Comparison of ENCODE assay signal across 1 cellular context in genomic region chr5:127042593-127042992, GRCh38.
TF ChIP-seq lines count a peak whose summit lies in the region.

No MANE protein-coding gene starts in this region.

TF ChIP-seq in HepG2, 621 proteins besides CTCF, POLR2A, EP300 and RAD21 (continued from another document):
- TF ChIP-seq ZC3H4 (CRISPR knock-in tag; IDR thresholded peaks at IDR 0.05; ENCODE audit: borderline replicate concordance) = no peak
- TF ChIP-seq SKI (IDR thresholded peaks at IDR 0.05; ENCODE audit: partially characterized antibody) = no peak
- no peak for TF ChIP-seq ZNF496 (CRISPR knock-in tag; IDR thresholded peaks at IDR 0.05; ENCODE audit: insufficient replicate concordance)
- TF ChIP-seq ZMYM2 (CRISPR knock-in tag; IDR thresholded peaks at IDR 0.05) = no peak
- no peak for TF ChIP-seq TSC22D2 (CRISPR knock-in tag; IDR thresholded peaks at IDR 0.05; ENCODE audit: borderline replicate concordance)
- no peak for TF ChIP-seq MNT (IDR thresholded peaks at IDR 0.05)
- TF ChIP-seq ZSCAN31 (CRISPR knock-in tag; IDR thresholded peaks at IDR 0.05; ENCODE audit: low read depth) = no peak
- no peak for TF ChIP-seq DR1 (CRISPR knock-in tag; IDR thresholded peaks at IDR 0.05)
- TF ChIP-seq FOXP4 (CRISPR knock-in tag; IDR thresholded peaks at IDR 0.05) = no peak
- TF ChIP-seq TMF1 (CRISPR knock-in tag; IDR thresholded peaks at IDR 0.05; ENCODE audit: low read depth) = no peak
